Comparison of ENCODE assay signal across 1 cellular context in the genomic region with DNA sequence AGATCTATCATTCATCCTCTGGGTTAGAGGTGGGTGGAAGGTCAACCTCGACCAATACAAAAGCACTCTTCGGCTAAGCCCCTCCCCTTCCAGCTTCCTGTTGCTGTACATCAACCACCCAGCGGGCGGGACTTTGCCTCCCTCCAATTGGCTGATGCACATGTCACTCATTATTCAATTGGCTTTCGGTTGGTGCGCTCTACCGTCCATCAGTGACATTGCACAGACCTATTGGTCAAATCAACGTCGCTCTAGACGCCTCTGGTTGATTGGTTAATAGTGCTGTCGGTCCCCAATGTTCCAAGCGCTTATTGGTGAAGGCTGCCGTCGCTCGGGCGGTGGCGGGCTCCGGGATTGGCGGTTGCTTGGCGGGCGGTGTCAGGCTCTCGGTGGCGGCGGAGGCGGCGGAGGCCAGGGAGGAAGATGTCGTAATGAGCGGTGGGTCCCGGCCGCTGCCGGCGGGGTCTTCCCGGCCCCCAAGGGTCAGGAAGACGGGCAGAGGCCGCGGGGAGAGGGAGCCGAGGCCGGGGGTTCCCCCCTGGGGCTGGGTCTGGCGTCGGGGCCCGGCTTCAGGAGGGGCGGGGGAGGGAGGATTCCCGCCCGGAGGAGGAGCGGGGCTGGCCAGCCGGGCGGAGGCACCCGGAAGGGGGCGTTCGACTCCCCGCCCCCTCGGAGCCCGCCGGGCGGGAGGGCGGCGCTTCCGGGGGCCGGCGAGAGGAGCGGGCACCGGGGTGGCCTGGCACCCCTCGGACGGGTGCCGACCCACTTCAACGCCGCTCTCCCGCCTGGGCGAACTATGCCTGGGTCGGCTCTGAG.
A peak's percentile ranks its signal among the peaks of the same experiment; 100 is the strongest.
TF ChIP-seq lines count a peak whose summit lies in the region.

A gene (plus strand): TSS at position 381 of the 816 bp plus-strand sequence. CDS start 51 bp downstream, at position 432.

TF ChIP-seq in HepG2, 621 proteins besides CTCF, POLR2A, EP300 and RAD21 (continued from another document):
- TF ChIP-seq SIX4 (CRISPR knock-in tag; IDR thresholded peaks at IDR 0.05), result no peak; the same call in 1 of the 2 replicates
- peak in 1 of 2 experiments; percentile 71; a peak in 2 of 4 replicates for TF ChIP-seq NR2F1 (CRISPR knock-in tag; IDR thresholded peaks at IDR 0.05)
- TF ChIP-seq, protein P1, sequence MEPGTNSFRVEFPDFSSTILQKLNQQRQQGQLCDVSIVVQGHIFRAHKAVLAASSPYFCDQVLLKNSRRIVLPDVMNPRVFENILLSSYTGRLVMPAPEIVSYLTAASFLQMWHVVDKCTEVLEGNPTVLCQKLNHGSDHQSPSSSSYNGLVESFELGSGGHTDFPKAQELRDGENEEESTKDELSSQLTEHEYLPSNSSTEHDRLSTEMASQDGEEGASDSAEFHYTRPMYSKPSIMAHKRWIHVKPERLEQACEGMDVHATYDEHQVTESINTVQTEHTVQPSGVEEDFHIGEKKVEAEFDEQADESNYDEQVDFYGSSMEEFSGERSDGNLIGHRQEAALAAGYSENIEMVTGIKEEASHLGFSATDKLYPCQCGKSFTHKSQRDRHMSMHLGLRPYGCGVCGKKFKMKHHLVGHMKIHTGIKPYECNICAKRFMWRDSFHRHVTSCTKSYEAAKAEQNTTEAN (CRISPR knock-in tag; conservative IDR thresholded peaks at IDR 0.05), result 0 out of 2 replicates have a peak, but pooled peaks have one; percentile 55
- peak; percentile 99 for TF ChIP-seq MAZ (IDR thresholded peaks at IDR 0.05; ENCODE audit: borderline replicate concordance, low read depth, low read length)
- peak; percentile 73 for TF ChIP-seq MAZ (CRISPR knock-in tag; IDR thresholded peaks at IDR 0.05; ENCODE audit: low read depth)
- 0 out of 2 replicates have a peak, but pooled peaks have one; percentile 82 for TF ChIP-seq ZNF34 (CRISPR knock-in tag; IDR thresholded peaks at IDR 0.05; ENCODE audit: borderline replicate concordance)
- no peak; the same call in none of the 2 replicates for TF ChIP-seq TARDBP (CRISPR knock-in tag; IDR thresholded peaks at IDR 0.05)
- TF ChIP-seq, protein P2, sequence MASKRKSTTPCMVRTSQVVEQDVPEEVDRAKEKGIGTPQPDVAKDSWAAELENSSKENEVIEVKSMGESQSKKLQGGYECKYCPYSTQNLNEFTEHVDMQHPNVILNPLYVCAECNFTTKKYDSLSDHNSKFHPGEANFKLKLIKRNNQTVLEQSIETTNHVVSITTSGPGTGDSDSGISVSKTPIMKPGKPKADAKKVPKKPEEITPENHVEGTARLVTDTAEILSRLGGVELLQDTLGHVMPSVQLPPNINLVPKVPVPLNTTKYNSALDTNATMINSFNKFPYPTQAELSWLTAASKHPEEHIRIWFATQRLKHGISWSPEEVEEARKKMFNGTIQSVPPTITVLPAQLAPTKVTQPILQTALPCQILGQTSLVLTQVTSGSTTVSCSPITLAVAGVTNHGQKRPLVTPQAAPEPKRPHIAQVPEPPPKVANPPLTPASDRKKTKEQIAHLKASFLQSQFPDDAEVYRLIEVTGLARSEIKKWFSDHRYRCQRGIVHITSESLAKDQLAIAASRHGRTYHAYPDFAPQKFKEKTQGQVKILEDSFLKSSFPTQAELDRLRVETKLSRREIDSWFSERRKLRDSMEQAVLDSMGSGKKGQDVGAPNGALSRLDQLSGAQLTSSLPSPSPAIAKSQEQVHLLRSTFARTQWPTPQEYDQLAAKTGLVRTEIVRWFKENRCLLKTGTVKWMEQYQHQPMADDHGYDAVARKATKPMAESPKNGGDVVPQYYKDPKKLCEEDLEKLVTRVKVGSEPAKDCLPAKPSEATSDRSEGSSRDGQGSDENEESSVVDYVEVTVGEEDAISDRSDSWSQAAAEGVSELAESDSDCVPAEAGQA (IDR thresholded peaks at IDR 0.05; ENCODE audit: low read depth), result peak; percentile 56; the same call in 1 of the 2 replicates
- TF ChIP-seq, protein P2 (CRISPR knock-in tag; IDR thresholded peaks at IDR 0.05; ENCODE audit: borderline replicate concordance), result no peak; the same call in 1 of the 2 replicates
- TF ChIP-seq, protein P3, sequence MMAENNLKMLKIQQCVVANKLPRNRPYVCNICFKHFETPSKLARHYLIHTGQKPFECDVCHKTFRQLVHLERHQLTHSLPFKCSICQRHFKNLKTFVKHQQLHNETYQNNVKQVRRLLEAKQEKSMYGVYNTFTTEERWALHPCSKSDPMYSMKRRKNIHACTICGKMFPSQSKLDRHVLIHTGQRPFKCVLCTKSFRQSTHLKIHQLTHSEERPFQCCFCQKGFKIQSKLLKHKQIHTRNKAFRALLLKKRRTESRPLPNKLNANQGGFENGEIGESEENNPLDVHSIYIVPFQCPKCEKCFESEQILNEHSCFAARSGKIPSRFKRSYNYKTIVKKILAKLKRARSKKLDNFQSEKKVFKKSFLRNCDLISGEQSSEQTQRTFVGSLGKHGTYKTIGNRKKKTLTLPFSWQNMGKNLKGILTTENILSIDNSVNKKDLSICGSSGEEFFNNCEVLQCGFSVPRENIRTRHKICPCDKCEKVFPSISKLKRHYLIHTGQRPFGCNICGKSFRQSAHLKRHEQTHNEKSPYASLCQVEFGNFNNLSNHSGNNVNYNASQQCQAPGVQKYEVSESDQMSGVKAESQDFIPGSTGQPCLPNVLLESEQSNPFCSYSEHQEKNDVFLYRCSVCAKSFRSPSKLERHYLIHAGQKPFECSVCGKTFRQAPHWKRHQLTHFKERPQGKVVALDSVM (CRISPR knock-in tag; IDR thresholded peaks at IDR 0.05), result peak; percentile 61; the same call in 1 of the 2 replicates
- no peak for TF ChIP-seq NBN (conservative IDR thresholded peaks at IDR 0.05)
- TF ChIP-seq, protein P4, sequence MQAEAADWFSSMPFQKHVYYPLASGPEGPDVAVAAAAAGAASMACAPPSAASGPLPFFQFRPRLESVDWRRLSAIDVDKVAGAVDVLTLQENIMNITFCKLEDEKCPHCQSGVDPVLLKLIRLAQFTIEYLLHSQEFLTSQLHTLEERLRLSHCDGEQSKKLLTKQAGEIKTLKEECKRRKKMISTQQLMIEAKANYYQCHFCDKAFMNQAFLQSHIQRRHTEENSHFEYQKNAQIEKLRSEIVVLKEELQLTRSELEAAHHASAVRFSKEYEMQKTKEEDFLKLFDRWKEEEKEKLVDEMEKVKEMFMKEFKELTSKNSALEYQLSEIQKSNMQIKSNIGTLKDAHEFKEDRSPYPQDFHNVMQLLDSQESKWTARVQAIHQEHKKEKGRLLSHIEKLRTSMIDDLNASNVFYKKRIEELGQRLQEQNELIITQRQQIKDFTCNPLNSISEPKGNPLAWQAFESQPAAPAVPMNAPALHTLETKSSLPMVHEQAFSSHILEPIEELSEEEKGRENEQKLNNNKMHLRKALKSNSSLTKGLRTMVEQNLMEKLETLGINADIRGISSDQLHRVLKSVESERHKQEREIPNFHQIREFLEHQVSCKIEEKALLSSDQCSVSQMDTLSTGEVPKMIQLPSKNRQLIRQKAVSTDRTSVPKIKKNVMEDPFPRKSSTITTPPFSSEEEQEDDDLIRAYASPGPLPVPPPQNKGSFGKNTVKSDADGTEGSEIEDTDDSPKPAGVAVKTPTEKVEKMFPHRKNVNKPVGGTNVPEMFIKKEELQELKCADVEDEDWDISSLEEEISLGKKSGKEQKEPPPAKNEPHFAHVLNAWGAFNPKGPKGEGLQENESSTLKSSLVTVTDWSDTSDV (CRISPR knock-in tag; IDR thresholded peaks at IDR 0.05), result peak; percentile 70; the same call in 1 of the 2 replicates
- peak; percentile 97 for TF ChIP-seq HOXD1 (CRISPR knock-in tag; IDR thresholded peaks at IDR 0.05)
- TF ChIP-seq, protein P5, sequence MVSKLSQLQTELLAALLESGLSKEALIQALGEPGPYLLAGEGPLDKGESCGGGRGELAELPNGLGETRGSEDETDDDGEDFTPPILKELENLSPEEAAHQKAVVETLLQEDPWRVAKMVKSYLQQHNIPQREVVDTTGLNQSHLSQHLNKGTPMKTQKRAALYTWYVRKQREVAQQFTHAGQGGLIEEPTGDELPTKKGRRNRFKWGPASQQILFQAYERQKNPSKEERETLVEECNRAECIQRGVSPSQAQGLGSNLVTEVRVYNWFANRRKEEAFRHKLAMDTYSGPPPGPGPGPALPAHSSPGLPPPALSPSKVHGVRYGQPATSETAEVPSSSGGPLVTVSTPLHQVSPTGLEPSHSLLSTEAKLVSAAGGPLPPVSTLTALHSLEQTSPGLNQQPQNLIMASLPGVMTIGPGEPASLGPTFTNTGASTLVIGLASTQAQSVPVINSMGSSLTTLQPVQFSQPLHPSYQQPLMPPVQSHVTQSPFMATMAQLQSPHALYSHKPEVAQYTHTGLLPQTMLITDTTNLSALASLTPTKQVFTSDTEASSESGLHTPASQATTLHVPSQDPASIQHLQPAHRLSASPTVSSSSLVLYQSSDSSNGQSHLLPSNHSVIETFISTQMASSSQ (IDR thresholded peaks at IDR 0.05; ENCODE audit: low read depth), result 0 out of 2 replicates have a peak, but pooled peaks have one; percentile 38
- TF ChIP-seq, protein P5 (CRISPR knock-in tag; IDR thresholded peaks at IDR 0.05; ENCODE audit: borderline replicate concordance), result 0 out of 2 replicates have a peak, but pooled peaks have one; percentile 17
- peak; percentile 59; the same call in 1 of the 2 replicates for TF ChIP-seq ISL2 (CRISPR knock-in tag; IDR thresholded peaks at IDR 0.05)
- TF ChIP-seq ZNF501 (CRISPR knock-in tag; IDR thresholded peaks at IDR 0.05), result no peak
- TF ChIP-seq POLR2AphosphoS5 (IDR thresholded peaks at IDR 0.05; ENCODE audit: low read depth, low read length), result peak; percentile 71
- TF ChIP-seq PHF21A (CRISPR knock-in tag; IDR thresholded peaks at IDR 0.05), result 0 out of 2 replicates have a peak, but pooled peaks have one; percentile 39
- TF ChIP-seq, protein P6, sequence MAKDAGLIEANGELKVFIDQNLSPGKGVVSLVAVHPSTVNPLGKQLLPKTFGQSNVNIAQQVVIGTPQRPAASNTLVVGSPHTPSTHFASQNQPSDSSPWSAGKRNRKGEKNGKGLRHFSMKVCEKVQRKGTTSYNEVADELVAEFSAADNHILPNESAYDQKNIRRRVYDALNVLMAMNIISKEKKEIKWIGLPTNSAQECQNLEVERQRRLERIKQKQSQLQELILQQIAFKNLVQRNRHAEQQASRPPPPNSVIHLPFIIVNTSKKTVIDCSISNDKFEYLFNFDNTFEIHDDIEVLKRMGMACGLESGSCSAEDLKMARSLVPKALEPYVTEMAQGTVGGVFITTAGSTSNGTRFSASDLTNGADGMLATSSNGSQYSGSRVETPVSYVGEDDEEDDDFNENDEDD (CRISPR knock-in tag; IDR thresholded peaks at IDR 0.05; ENCODE audit: borderline replicate concordance), result peak; percentile 77; the same call in 1 of the 2 replicates
- TF ChIP-seq HOXA5 (CRISPR knock-in tag; IDR thresholded peaks at IDR 0.05), result peak; percentile 69; the same call in 1 of the 2 replicates
- peak; percentile 90 for TF ChIP-seq ZSCAN21 (CRISPR knock-in tag; IDR thresholded peaks at IDR 0.05; ENCODE audit: borderline replicate concordance)
